In genomic region chr9:137048655-137049543, GRCh38 we compare ENCODE assay signal across 1 cellular context.
TF ChIP-seq lines count a peak whose summit lies in the region.

No MANE protein-coding gene starts in this region.

TF ChIP-seq in GM23338, 12 proteins besides CTCF, POLR2A, EP300 and RAD21:
- no peak for TF ChIP-seq ZNF462 (CRISPR knock-in tag; IDR thresholded peaks at IDR 0.05)
- no peak for TF ChIP-seq STAT1 (IDR thresholded peaks at IDR 0.05; ENCODE audit: unreplicated experiment)
- no peak for TF ChIP-seq EZH2 (IDR thresholded peaks at IDR 0.05; ENCODE audit: low read depth, unreplicated experiment)
- TF ChIP-seq EZH2phosphoT487 (IDR thresholded peaks at IDR 0.05; ENCODE audit: unreplicated experiment) = no peak
- TF ChIP-seq REST (IDR thresholded peaks at IDR 0.05; ENCODE audit: unreplicated experiment) = no peak
- TF ChIP-seq POLR2AphosphoS5 (IDR thresholded peaks at IDR 0.05; ENCODE audit: low read depth) = no peak
- TF ChIP-seq ZNF331 (CRISPR knock-in tag; IDR thresholded peaks at IDR 0.05; ENCODE audit: low read depth) = no peak
- TF ChIP-seq CREB1 (CRISPR knock-in tag; IDR thresholded peaks at IDR 0.05; ENCODE audit: low read depth) = no peak
- TF ChIP-seq ETS1 (IDR thresholded peaks at IDR 0.05) = no peak
- TF ChIP-seq JUNB (IDR thresholded peaks at IDR 0.05; ENCODE audit: unreplicated experiment) = no peak
- no peak for TF ChIP-seq ZNF114 (CRISPR knock-in tag; IDR thresholded peaks at IDR 0.05)
- TF ChIP-seq NANOG (IDR thresholded peaks at IDR 0.05; ENCODE audit: borderline replicate concordance) = no peak
